In the genomic region with DNA sequence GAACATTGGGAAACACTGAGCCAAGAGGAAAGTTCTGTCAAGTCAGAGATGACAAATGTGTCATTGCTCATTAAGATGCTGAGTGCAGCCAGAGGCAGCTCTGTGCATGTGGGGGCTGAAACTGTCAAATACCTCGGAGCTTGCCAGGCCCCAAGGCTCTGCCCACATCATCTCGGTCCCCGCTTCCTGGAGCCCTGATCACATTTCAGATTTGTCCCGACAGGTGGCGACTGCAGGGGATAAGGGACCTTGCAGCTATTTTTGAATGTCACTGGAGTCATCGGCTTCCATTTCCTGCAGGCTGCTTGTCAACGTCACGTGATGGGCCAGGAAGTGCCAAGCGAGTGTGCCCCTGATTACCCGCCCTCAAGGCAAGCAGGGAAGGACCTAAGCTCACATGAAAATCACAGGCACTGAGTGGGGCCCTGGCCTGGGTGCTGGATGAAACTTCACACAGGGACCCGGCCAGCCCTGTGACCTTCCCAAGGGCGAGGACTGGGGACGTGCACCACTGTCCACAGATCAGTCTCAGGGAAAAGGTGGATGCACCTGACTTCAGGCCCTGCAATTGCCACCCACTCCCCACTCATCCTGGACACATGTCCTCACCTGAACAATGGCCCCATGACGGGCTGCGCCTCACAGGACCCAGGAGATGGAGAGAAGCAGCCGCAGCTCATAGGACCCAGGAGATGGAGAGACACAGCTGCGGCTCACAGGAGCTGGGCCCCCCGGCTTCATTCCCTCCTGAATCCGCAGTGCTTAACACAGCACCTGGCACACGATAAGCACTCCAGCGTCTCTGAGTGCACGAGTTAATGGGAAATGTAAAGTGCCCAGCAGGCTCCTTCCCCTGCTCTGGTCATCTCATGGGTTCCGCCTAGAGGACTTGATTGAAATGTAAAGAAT, we compare ENCODE assay signal across 8 cellular contexts.
DNase-seq lines count a peak whose midpoint lies in the region; ATAC-seq lines count a peak whose summit lies in the region.

No MANE protein-coding gene starts in this region.

- ATAC-seq in HG03025 (IDR thresholded peaks at IDR 0.05; ENCODE audit: low FRiP score, unreplicated experiment) = no peak

- DNase-seq in H4 (ENCODE audit: low spot score) (peak; percentile 77), cerebellum (ENCODE audit: low spot score) (peak; percentile 69), putamen (ENCODE audit: low spot score) (peak; percentile 85), T1000 (lab: John Stamatoyannopoulos, UW) (no peak), posterior vena cava (ENCODE audit: low spot score) (no peak), NCI-H1694 treated with DMSO at 0.1 percent for 48 hours (lab: John Stamatoyannopoulos, UW) (no peak)
- peak; percentile 22 to 55 (median 46) for DNase-seq in activated CD4-positive, CD25-positive, alpha-beta regulatory T cell (lab: John Stamatoyannopoulos, UW)

- intact Hi-C loops in posterior vena cava (cut with DNase I) = no loop called here

Comparison
In these comparisons a context has a peak if more than half of its experiments do, and no peak if none do; other contexts are left out.
1. DNase-seq: peak in H4 (single experiment), activated CD4-positive, CD25-positive, alpha-beta regulatory T cell (4 of 4), cerebellum (single experiment) and putamen (single experiment); none in T1000 (single experiment), posterior vena cava (single experiment) and NCI-H1694 treated with DMSO at 0.1 percent for 48 hours (single experiment).